In genomic region chr12:25347716-25348261, GRCh38 we compare ENCODE assay signal across 25 cellular contexts.
A peak's percentile ranks its signal among the peaks of the same experiment; 100 is the strongest.
DNase-seq lines count a peak whose midpoint lies in the region; ATAC-seq and TF ChIP-seq lines count a peak whose summit lies in the region.
"Had no signal": no experiment of that assay in that cellular context is flagged by ENCODE, and none has a peak within 500 bp of the region (broad histone marks: within the 10 kb centered on the region; RNA-seq: fewer than 3 reads in every experiment).

No MANE protein-coding gene starts in this region.

- H3K36me3 ChIP-seq in mesenchymal stem cell (ENCODE audit: control insufficient read depth in 1 of 2, insufficient read depth in 2 of 2, low read depth in 1 of 2, low read length in 2 of 2): no peaks in the 10 kb centered on the region
- H3K36me3 ChIP-seq: transverse colon had no signal

- H3K9me3 ChIP-seq in mesenchymal stem cell (ENCODE audit: control insufficient read depth, low read length): no peaks in the 10 kb centered on the region
- H3K9me3 ChIP-seq: transverse colon had no signal

- H3K23ac ChIP-seq in mesenchymal stem cell (ENCODE audit: low read length in 2 of 2): no peak overlapping the region

- H3K27ac ChIP-seq in HL-60 (replicated peaks) (no peak overlapping the region), mesenchymal stem cell (ENCODE audit: low read length, poor library complexity, severe bottlenecking) (no peak overlapping the region)
- H3K27ac ChIP-seq: coronary artery, hepatocyte, parathyroid adenoma, transverse colon had no signal

- no peak overlapping the region for H2AFZ ChIP-seq in mesenchymal stem cell (ENCODE audit: low read depth, low read length)
- H2AFZ ChIP-seq: hepatocyte, parathyroid adenoma had no signal

- H2BK120ac ChIP-seq in mesenchymal stem cell (ENCODE audit: low read depth, low read length): no peak overlapping the region

- no peak overlapping the region for H2BK12ac ChIP-seq in mesenchymal stem cell (ENCODE audit: low read length in 2 of 2)

- H3K14ac ChIP-seq in mesenchymal stem cell (ENCODE audit: low read length in 2 of 2): no peak overlapping the region

- H3K79me1 ChIP-seq in mesenchymal stem cell (replicated peaks; ENCODE audit: low read length, poor library complexity, severe bottlenecking): no peaks in the 10 kb centered on the region

- H3K27me3 ChIP-seq in HL-60 (ENCODE audit: insufficient read depth, poor library complexity, severe bottlenecking) (no peaks in the 10 kb centered on the region), mesenchymal stem cell (ENCODE audit: control insufficient read depth in 1 of 2, insufficient read depth in 1 of 2, low read length in 2 of 2) (no peaks in the 10 kb centered on the region)
- H3K27me3 ChIP-seq: hepatocyte, transverse colon had no signal

- H2BK5ac ChIP-seq in mesenchymal stem cell (ENCODE audit: low read depth, low read length, poor library complexity, severe bottlenecking): no peak overlapping the region

- no peak overlapping the region for H2AK5ac ChIP-seq in mesenchymal stem cell (ENCODE audit: low read length, severe bottlenecking)

- H3K4me2 ChIP-seq in mesenchymal stem cell (ENCODE audit: low read length, poor library complexity, severe bottlenecking): no peak overlapping the region
- H3K4me2 ChIP-seq: hepatocyte had no signal

- no peak for ATAC-seq in GM21360 (IDR thresholded peaks at IDR 0.05; ENCODE audit: unreplicated experiment)
- ATAC-seq: activated CD8-positive, alpha-beta T cell treated with anti-CD3 and anti-CD28 coated beads for 36 hours; naive thymus-derived CD8-positive, alpha-beta T cell; sciatic nerve; T-helper 17 cell had no signal

- no peak overlapping the region for H2BK15ac ChIP-seq in mesenchymal stem cell (ENCODE audit: low read depth, poor library complexity, severe bottlenecking)

- H4K8ac ChIP-seq in mesenchymal stem cell (ENCODE audit: low read length): no peak overlapping the region

- H4K91ac ChIP-seq in mesenchymal stem cell (ENCODE audit: low read length): no peak overlapping the region

- H3K18ac ChIP-seq in mesenchymal stem cell (ENCODE audit: low read depth in 1 of 2, low read length in 2 of 2): no peak overlapping the region

- no peak overlapping the region for H3K4ac ChIP-seq in mesenchymal stem cell (ENCODE audit: low read depth in 1 of 2, low read length in 2 of 2)

- H3K4me3 ChIP-seq in HL-60 (replicated peaks; ENCODE audit: insufficient read depth, low read length) (no peak overlapping the region), mesenchymal stem cell (ENCODE audit: insufficient read depth in 1 of 2, low read depth in 1 of 2, low read length in 2 of 2) (no peak overlapping the region)
- H3K4me3 ChIP-seq: coronary artery, hepatocyte, transverse colon had no signal

- no peak for TF ChIP-seq CTCF in HL-60 (IDR thresholded peaks at IDR 0.05; ENCODE audit: insufficient read depth, low read length)

- WGBS in mesenchymal stem cell: 39% methylated on average over 4 of the region's 4 CpGs

- DNase-seq in EL (peak; percentile 3), HL-60 (ENCODE audit: low read depth in 1 of 2, low spot score in 1 of 2) (peak; percentile 5 to 13), amniotic epithelial cell (ENCODE audit: low read depth) (peak; percentile 77), mesenchymal stem cell (peak; percentile 73), UCSD-AML1 (lab: John Stamatoyannopoulos, UW; ENCODE audit: unreplicated experiment) (no peak), inferior parietal cortex (ENCODE audit: extremely low spot score) (no peak)
- DNase-seq: activated B cell treated with CpG ODN at 0.5 μM for 24 hours; activated CD8-positive, alpha-beta T cell treated with anti-CD3 and anti-CD28 coated beads for 36 hours; activated naive CD4-positive, alpha-beta T cell treated with anti-CD3 and anti-CD28 coated beads, Interleukin-2, amount 10 ng/mL, durations not matched to agents 7 days and 5 days; activated T-cell treated with anti-CD3 and anti-CD28 coated beads, Interleukin-2, amount 50 U/mL, for 24 hours; Calu3; GDM1; KBM-7; naive thymus-derived CD8-positive, alpha-beta T cell; NCI-H2107; NCI-H510A treated with DMSO at 0.1 percent for 48 hours; SHP77; stimulated activated naive CD4-positive, alpha-beta T cell; T-helper 17 cell; transverse colon had no signal

- no peaks in the 10 kb centered on the region for H3K4me1 ChIP-seq in mesenchymal stem cell (ENCODE audit: control insufficient read depth, insufficient read depth, low read depth, low read length)
- H3K4me1 ChIP-seq: parathyroid adenoma, transverse colon had no signal

- no peak overlapping the region for H3K9ac ChIP-seq in mesenchymal stem cell (ENCODE audit: low read length)
- H3K9ac ChIP-seq: parathyroid adenoma had no signal

Comparison
In these comparisons a context has a peak if more than half of its experiments do, and no peak if none do; other contexts are left out.
1. DNase-seq: peak in EL (single experiment), HL-60 (2 of 2), amniotic epithelial cell (single experiment) and mesenchymal stem cell (single experiment); none in UCSD-AML1 (single experiment) and inferior parietal cortex (single experiment).